In the genomic region with DNA sequence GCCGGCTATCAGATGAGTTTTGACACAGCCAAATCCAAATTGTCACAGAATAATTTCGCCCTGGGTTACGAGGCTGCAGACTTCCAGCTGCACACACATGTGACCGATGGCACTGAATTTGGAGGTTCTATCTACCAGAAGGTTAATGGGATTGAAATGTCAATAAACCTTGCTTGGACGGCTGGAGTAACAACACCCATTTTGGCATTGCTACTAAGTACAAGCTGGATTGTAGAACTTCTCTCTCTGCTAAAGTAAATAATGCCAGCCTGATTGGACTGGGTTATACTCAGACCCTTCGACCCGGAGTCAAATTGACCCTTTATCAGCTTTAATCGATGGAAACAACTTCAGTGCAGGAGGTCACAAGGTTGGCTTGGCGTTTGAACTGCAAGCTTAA, we compare ENCODE assay signal across 25 cellular contexts.
"Had no signal": no experiment of that assay in that cellular context is flagged by ENCODE, and none has a peak within 500 bp of the region (broad histone marks: within the 10 kb centered on the region; RNA-seq: fewer than 3 reads in every experiment).

No MANE protein-coding gene starts in this region.

- H3K27me3 ChIP-seq: thyroid gland, vagina had no signal

- ATAC-seq: effector memory CD8-positive, alpha-beta T cell; heart right ventricle; left cardiac atrium; lower lobe of right lung; mucosa of descending colon; psoas muscle; sciatic nerve had no signal

- DNase-seq: cortex of kidney; effector memory CD8-positive, alpha-beta T cell; erythroblast; esophagus squamous epithelium; foreskin melanocyte; glutamatergic neuron; heart right ventricle; hippocampal formation; left cardiac atrium; left ventricle myocardium inferior; lower lobe of right lung; mucosa of descending colon; naive B cell; psoas muscle; stimulated activated CD4-positive, alpha-beta T cell treated with anti-CD3 and anti-CD28 coated beads, Interleukin-12 subunit alpha, Interleukin-12 subunit beta, amount 100 ng/mL, for 4 hours; stimulated activated CD4-positive, alpha-beta T cell treated with anti-CD3 and anti-CD28 coated beads, Interleukin-1b, Interleukin-23, amount 100 ng/mL, for 48 hours; stimulated activated CD4-positive, alpha-beta T cell treated with anti-CD3 and anti-CD28 coated beads, Interleukin-4, amount 100 ng/mL, for 1 hour; stimulated activated CD8-positive, alpha-beta memory T cell treated with anti-CD3 and anti-CD28 coated beads, Interleukin-4, amount 100 ng/mL, for 48 hours; stimulated activated naive CD4-positive, alpha-beta T cell treated with Interleukin-2 at 50 U/mL for 16 hours; stomach; thyroid gland had no signal

- H3K4me1 ChIP-seq: esophagus squamous epithelium, lower lobe of right lung, neural progenitor cell, psoas muscle, thyroid gland, vagina had no signal

- H3K4me3 ChIP-seq: esophagus squamous epithelium, heart right ventricle, left ventricle myocardium inferior, lower lobe of right lung, mucosa of descending colon, neural progenitor cell, psoas muscle, smooth muscle cell, stomach, thyroid gland, vagina had no signal

- H3K27ac ChIP-seq: esophagus squamous epithelium, heart right ventricle, left ventricle myocardium inferior, lower lobe of right lung, neural progenitor cell, psoas muscle, stomach, thyroid gland, vagina had no signal

- H3K9me3 ChIP-seq: esophagus squamous epithelium, heart right ventricle, left ventricle myocardium inferior, lower lobe of right lung, mucosa of descending colon, psoas muscle, stomach, thyroid gland, vagina had no signal

- H3K36me3 ChIP-seq: esophagus squamous epithelium, heart right ventricle, left ventricle myocardium inferior, lower lobe of right lung, neural progenitor cell, stomach, thyroid gland, vagina had no signal
